In the genomic region with DNA sequence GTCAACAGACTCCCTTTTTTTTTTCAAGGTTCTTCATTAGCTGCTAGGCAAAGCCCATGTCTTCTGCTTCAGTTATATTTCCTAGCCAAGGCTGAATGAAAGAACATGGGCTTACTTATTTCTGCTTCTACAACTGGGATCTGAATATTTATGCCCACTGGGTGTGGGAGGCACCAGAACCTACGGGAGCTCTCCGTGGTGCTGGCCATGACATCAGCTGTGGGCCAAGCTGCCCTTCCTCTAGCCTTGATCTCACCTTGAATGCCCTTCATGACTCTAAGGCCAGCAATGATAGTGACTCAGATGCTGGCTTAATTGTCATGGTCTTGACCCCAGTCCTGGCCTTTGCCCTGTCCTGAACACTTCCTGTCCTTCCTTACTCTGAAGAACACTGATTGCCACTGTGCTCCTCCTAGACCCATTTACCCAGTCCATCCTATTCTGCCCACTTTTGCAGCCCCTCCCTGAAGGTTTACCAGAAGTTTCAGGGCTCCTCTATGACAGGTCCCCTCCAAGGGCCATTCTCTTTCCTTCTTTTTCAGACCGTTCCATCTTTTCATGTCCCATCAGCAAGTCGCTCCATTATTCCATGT, we compare ENCODE assay signal across 20 cellular contexts. TPM values are rescaled to one million over a fixed set of nuclear protein-coding genes. Genes with fewer than 3 reads are reported as not detected.
DNase-seq lines count a peak whose midpoint lies in the region; ATAC-seq, FAIRE-seq and TF ChIP-seq lines count a peak whose summit lies in the region.
"Had no signal": no experiment of that assay in that cellular context is flagged by ENCODE, and none has a peak within 500 bp of the region (broad histone marks: within the 10 kb centered on the region; RNA-seq: fewer than 3 reads in every experiment).

No MANE protein-coding gene starts in this region.

- H4K8ac ChIP-seq in H1 (ENCODE audit: extremely low read depth, insufficient read depth, low read length) = no peak overlapping the region

- H3K4me2 ChIP-seq in H1 (ENCODE audit: insufficient read depth in 1 of 2, low read depth in 2 of 2, low read length in 2 of 2) = no peak overlapping the region
- H3K4me2 ChIP-seq in neural progenitor cell = no peak overlapping the region

- in situ Hi-C loops in brain microvascular endothelial cell (cut with HindIII; ENCODE audit: low pct_ligation_motif_present, low sequenced_read_pairs) = no loop called here

- no peak for FAIRE-seq in H1 (lab: Jason Lieb, UNC)
- FAIRE-seq: A204.1, islet of Langerhans, TTC549 had no signal

- H3K4me1 ChIP-seq in H1 (replicated peaks in 1 of 4; ENCODE audit: control insufficient read depth in 3 of 4, insufficient read depth in 4 of 4, low read length in 3 of 4) (no peaks in the 10 kb centered on the region), neural progenitor cell (no peaks in the 10 kb centered on the region)
- H3K4me1 ChIP-seq: colonic mucosa had no signal

- H3K4me1 Mint-ChIP-seq in activated CD4-positive, alpha-beta T cell treated with anti-CD3 and anti-CD28 coated beads for 36 hours = no peaks in the 10 kb centered on the region
- no peaks in the 10 kb centered on the region for H3K4me1 Mint-ChIP-seq in neural progenitor cell
- H3K4me1 Mint-ChIP-seq: CD4-positive, alpha-beta memory T cell had no signal

- H2AFZ ChIP-seq in H1 (ENCODE audit: low read length) (no peak overlapping the region), neural progenitor cell (replicated peaks) (no peak overlapping the region)

- H3K27ac Mint-ChIP-seq in activated CD4-positive, alpha-beta T cell treated with anti-CD3 and anti-CD28 coated beads for 36 hours = no peak overlapping the region
- no peak overlapping the region for H3K27ac Mint-ChIP-seq in neural progenitor cell
- H3K27ac Mint-ChIP-seq: activated CD8-positive, alpha-beta T cell treated with anti-CD3 and anti-CD28 coated beads, Interleukin-2, amount 10 ng/mL, durations not matched to agents 7 days and 5 days had no signal

- no peak overlapping the region for H2BK12ac ChIP-seq in H1 (ENCODE audit: low read depth, low read length)

- H3K27me3 ChIP-seq in H1 (replicated peaks in 1 of 4; ENCODE audit: control insufficient read depth in 3 of 4, extremely low read depth in 1 of 4, insufficient read depth in 3 of 4, low read length in 3 of 4) = no peaks in the 10 kb centered on the region; a peak in 1 of 7 replicates
- H3K27me3 ChIP-seq in neural progenitor cell = no peaks in the 10 kb centered on the region
- no peaks in the 10 kb centered on the region for H3K27me3 ChIP-seq in brain microvascular endothelial cell (replicated peaks)
- H3K27me3 ChIP-seq: colonic mucosa had no signal

- H3K36me3 Mint-ChIP-seq in activated CD4-positive, alpha-beta T cell treated with anti-CD3 and anti-CD28 coated beads for 36 hours (ENCODE audit: low read depth) = no peaks in the 10 kb centered on the region
- no peaks in the 10 kb centered on the region for H3K36me3 Mint-ChIP-seq in neural progenitor cell
- H3K36me3 Mint-ChIP-seq: CD4-positive, alpha-beta memory T cell had no signal

- TF ChIP-seq POLR2A in NB4 (IDR thresholded peaks at IDR 0.05; ENCODE audit: extremely low read depth, insufficient read length) (no peak), H1 (IDR thresholded peaks at IDR 0.05; ENCODE audit: control extremely low read depth in 1 of 2, low read depth in 2 of 2, low read length in 2 of 2) (no peak)

- no peak overlapping the region for H3K18ac ChIP-seq in H1 (ENCODE audit: extremely low read depth, low read length)

- H3K4ac ChIP-seq in H1 (replicated peaks; ENCODE audit: insufficient read length, low read depth, low read length) = no peak overlapping the region

- no peak overlapping the region for H2BK20ac ChIP-seq in H1 (ENCODE audit: low read length)

- H3K4me3 ChIP-seq in NB4 (ENCODE audit: low read depth, low read length) = no peak overlapping the region
- no peak overlapping the region for H3K4me3 ChIP-seq in H1 (ENCODE audit: extremely low read depth in 1 of 4, insufficient read depth in 2 of 4, low read depth in 3 of 4, low read length in 4 of 4)
- H3K4me3 ChIP-seq in neural progenitor cell = no peak overlapping the region
- no peak overlapping the region for H3K4me3 ChIP-seq in brain microvascular endothelial cell (ENCODE audit: low read depth, low read length)
- H3K4me3 ChIP-seq: colonic mucosa, SK-N-MC had no signal

- H3K23me2 ChIP-seq in H1 (ENCODE audit: low read depth, low read length) = peaks cover 2% of the 10 kb centered on the region; the same call in 1 of the 2 replicates

- H3K27ac ChIP-seq in H1 (ENCODE audit: low read depth, low read length) (no peak overlapping the region), neural progenitor cell (no peak overlapping the region), brain microvascular endothelial cell (no peak overlapping the region)
- H3K27ac ChIP-seq: colonic mucosa, SK-N-MC had no signal

- POLR2A ChIA-PET in activated CD4-positive, alpha-beta T cell treated with anti-CD3 and anti-CD28 coated beads for 36 hours (lab: Charles Lee) = no interaction called here
- POLR2A ChIA-PET in H1 (lab: Charles Lee; ENCODE audit: partially characterized antibody) = no interaction called here

- no peak overlapping the region for H3K56ac ChIP-seq in H1 (replicated peaks; ENCODE audit: insufficient read length, low read depth, low read length)

- H3K36me3 ChIP-seq in H1 (ENCODE audit: control insufficient read depth in 2 of 4, insufficient read depth in 4 of 4, low read length in 3 of 4) (no peaks in the 10 kb centered on the region), neural progenitor cell (no peaks in the 10 kb centered on the region), brain microvascular endothelial cell (replicated peaks) (no peaks in the 10 kb centered on the region)
- H3K36me3 ChIP-seq: colonic mucosa had no signal

- no peaks in the 10 kb centered on the region for H3F3A ChIP-seq in neural progenitor cell (ENCODE audit: low read depth)

- no peak for TF ChIP-seq EP300 in H1 (IDR thresholded peaks at IDR 0.05; ENCODE audit: borderline replicate concordance in 1 of 2, low read depth in 2 of 2, low read length in 2 of 2)

- H2AK5ac ChIP-seq in H1 (ENCODE audit: low read depth, low read length) = no peak overlapping the region

- no peak overlapping the region for H3K4me3 Mint-ChIP-seq in activated CD4-positive, alpha-beta T cell treated with anti-CD3 and anti-CD28 coated beads for 36 hours
- no peak overlapping the region for H3K4me3 Mint-ChIP-seq in neural progenitor cell
- H3K4me3 Mint-ChIP-seq: activated CD8-positive, alpha-beta T cell treated with anti-CD3 and anti-CD28 coated beads, Interleukin-2, amount 10 ng/mL, durations not matched to agents 7 days and 5 days; CD4-positive, alpha-beta memory T cell had no signal

- H3K27me3 Mint-ChIP-seq in activated CD4-positive, alpha-beta T cell treated with anti-CD3 and anti-CD28 coated beads for 36 hours = peaks cover 13% of the 10 kb centered on the region
- peaks cover 7% of the 10 kb centered on the region for H3K27me3 Mint-ChIP-seq in neural progenitor cell (ENCODE audit: insufficient read depth, low read depth)

- TF ChIP-seq RAD21 in H1 (IDR thresholded peaks at IDR 0.05 in 1 of 2, conservative IDR thresholded peaks at IDR 0.05 in 1 of 2; ENCODE audit: low read depth in 2 of 2, low read length in 2 of 2) = no peak

- ATAC-seq in activated CD4-positive, alpha-beta T cell treated with anti-CD3 and anti-CD28 coated beads for 36 hours = no peak
- no peak for ATAC-seq in HG03439 (IDR thresholded peaks at IDR 0.05; ENCODE audit: unreplicated experiment)
- ATAC-seq: activated CD8-positive, alpha-beta T cell treated with anti-CD3 and anti-CD28 coated beads, Interleukin-2, amount 10 ng/mL, durations not matched to agents 7 days and 5 days had no signal

- WGBS in H1 (ENCODE audit: extremely low coverage in 1 of 2, insufficient coverage in 1 of 2, insufficient read length in 1 of 2, insufficient replicate concordance in 2 of 2, low coverage in 1 of 2, low lambda C conversion rate in 2 of 2, missing lambda C conversion rate in 1 of 2), 2 experiments = 85% methylated on average over 4 of the region's 4 CpGs; no CpG with 5 or more reads in 1 of the 2 experiments

- no peak overlapping the region for H3K23ac ChIP-seq in H1 (ENCODE audit: insufficient read length)

- H3K9me3 Mint-ChIP-seq in activated CD4-positive, alpha-beta T cell treated with anti-CD3 and anti-CD28 coated beads for 36 hours (ENCODE audit: low read depth) = no peaks in the 10 kb centered on the region
- peaks cover 2% of the 10 kb centered on the region for H3K9me3 Mint-ChIP-seq in neural progenitor cell

- peak; percentile 14 for DNase-seq in activated CD4-positive, alpha-beta T cell treated with anti-CD3 and anti-CD28 coated beads for 36 hours
- DNase-seq in activated CD4-positive, alpha-beta T cell treated with anti-CD3 and anti-CD28 coated beads, Interleukin-2, amount 50 U/mL, for 1 hour = no peak
- DNase-seq in NB4 (ENCODE audit: low read depth) (peak; percentile 20), H1 (ENCODE audit: low read depth in 1 of 2, low spot score in 2 of 2) (no peak), neural progenitor cell (ENCODE audit: low spot score) (peak; percentile 52), putamen (ENCODE audit: low spot score) (no peak), brain microvascular endothelial cell (no peak)
- DNase-seq: activated CD8-positive, alpha-beta T cell treated with anti-CD3 and anti-CD28 coated beads, Interleukin-2, amount 10 ng/mL, durations not matched to agents 7 days and 5 days; CD4-positive, alpha-beta memory T cell; colonic mucosa; erythroblast; nucleus accumbens; stimulated activated CD4-positive, alpha-beta T cell treated with anti-CD3 and anti-CD28 coated beads, Interleukin-4, amount 100 ng/mL, for 1 hour; stimulated activated CD8-positive, alpha-beta memory T cell treated with anti-CD3 and anti-CD28 coated beads, Interleukin-4, amount 100 ng/mL, for 48 hours had no signal

- no peak overlapping the region for H2BK15ac ChIP-seq in H1 (ENCODE audit: low read length)

- H3K9me3 ChIP-seq in H1 (ENCODE audit: insufficient read depth in 2 of 2, low read depth in 1 of 2, low read length in 1 of 2) = peaks cover 1 to 4% of the 10 kb centered on the region in 2 experiments; a peak in 1 of 4 replicates
- H3K9me3 ChIP-seq in neural progenitor cell (ENCODE audit: low read depth) = no peaks in the 10 kb centered on the region
- H3K9me3 ChIP-seq: colonic mucosa had no signal

- H2BK120ac ChIP-seq in H1 (replicated peaks; ENCODE audit: low read depth, low read length) = no peak overlapping the region

- H4K5ac ChIP-seq in H1 (ENCODE audit: insufficient read length, low read depth, low read length) = no peak overlapping the region

- H4K20me1 ChIP-seq in H1 (replicated peaks in 1 of 2; ENCODE audit: control insufficient read depth in 1 of 2, insufficient read depth in 2 of 2, low read length in 2 of 2) = no peaks in the 10 kb centered on the region
- H4K20me1 ChIP-seq in neural progenitor cell (ENCODE audit: low read depth) = peaks cover 6% of the 10 kb centered on the region

- intact Hi-C loops in activated CD4-positive, alpha-beta T cell treated with anti-CD3 and anti-CD28 coated beads for 36 hours (cut with DNase I, micrococcal nuclease) = no loop called here

- H4K91ac ChIP-seq in H1 (replicated peaks; ENCODE audit: insufficient read length, low read length) = no peak overlapping the region

- H3K79me2 ChIP-seq in H1 (ENCODE audit: control insufficient read depth in 1 of 2, insufficient read depth in 2 of 2, low read length in 2 of 2) (no peaks in the 10 kb centered on the region), neural progenitor cell (ENCODE audit: low read depth) (no peaks in the 10 kb centered on the region)

- TF ChIP-seq CTCF in NB4 (IDR thresholded peaks at IDR 0.05; ENCODE audit: low read depth, low read length) (no peak), H1 (IDR thresholded peaks at IDR 0.05; ENCODE audit: control extremely low read depth in 1 of 3, insufficient read depth in 1 of 3, low read depth in 1 of 3, low read length in 3 of 3) (no peak), neural progenitor cell (IDR thresholded peaks at IDR 0.05) (no peak), brain microvascular endothelial cell (IDR thresholded peaks at IDR 0.05; ENCODE audit: low read depth, low read length, missing control alignments) (no peak)

- CTCF ChIA-PET in activated CD4-positive, alpha-beta T cell treated with anti-CD3 and anti-CD28 coated beads for 36 hours (lab: Charles Lee) = no interaction called here
- CTCF ChIA-PET in H1 (lab: Charles Lee; ENCODE audit: partially characterized antibody) = interaction anchor here (0.6 to 2.1 kb wide), 2 partner anchors 32 to 424 kb away, joined by 4 to 5 read pairs; no protein-coding TSS in a partner anchor

- H2BK5ac ChIP-seq in H1 (ENCODE audit: low read depth, low read length) = no peak overlapping the region

- H3K9ac ChIP-seq in H1 (replicated peaks in 1 of 4; ENCODE audit: extremely low read depth in 1 of 4, low read depth in 3 of 4, low read length in 3 of 4) = no peak overlapping the region
- H3K9ac ChIP-seq in neural progenitor cell = no peak overlapping the region

- no peak overlapping the region for H3K14ac ChIP-seq in H1 (ENCODE audit: insufficient read length)

- no peaks in the 10 kb centered on the region for H3K79me1 ChIP-seq in H1 (ENCODE audit: low read depth, low read length)

RNA-seq across cellular contexts. Expression of a gene that starts 32.8 kb away (rescaled TPM):
- total RNA-seq in activated CD4-positive, alpha-beta T cell treated with anti-CD3 and anti-CD28 coated beads for 36 hours = not detected
- not detected in 2 replicates for total RNA-seq in H1 (2021; fragmentation: NEBNext Ultra II Directional; extraction: Animal tissue kit (Norgen Biotek cat#: 25700))
- 0.24 and 0.67 TPM in 2 replicates for polyA plus RNA-seq in H1 (2011; rRNA removed)
- 0.23 TPM for polyA plus RNA-seq in H1 (2011; cell fraction: cytosol; rRNA removed)
- polyA plus RNA-seq in H1 (2011; cell fraction: nucleus; rRNA removed) = 0.41 TPM
- polyA plus RNA-seq in H1 (2012, experiment 1 of 2) = 0.15 to 0.44 TPM (median 0.23 TPM) in 4 replicates
- 0.24 TPM for polyA plus RNA-seq in H1 (2012, experiment 2 of 2)
- 0.20 TPM for polyA plus RNA-seq in H1 (2013, experiment 1 of 2)
- 0.17 TPM for polyA plus RNA-seq in H1 (2013, experiment 2 of 2)
- 0.17 TPM in 1 of 2 replicates, not detected in the other for polyA minus RNA-seq in H1 (2011; rRNA and poly(A)+ RNA removed)
- not detected for polyA minus RNA-seq in H1 (2011; cell fraction: cytosol; rRNA and poly(A)+ RNA removed)
- not detected for polyA minus RNA-seq in H1 (2011; cell fraction: nucleus; rRNA and poly(A)+ RNA removed)
- not detected in 2 replicates for total RNA-seq in neural progenitor cell (ENCODE audit: low replicate concordance)
- total RNA-seq: activated CD8-positive, alpha-beta T cell treated with anti-CD3 and anti-CD28 coated beads, Interleukin-2, amount 10 ng/mL, durations not matched to agents 7 days and 5 days; CD4-positive, alpha-beta memory T cell; colonic mucosa; Daoy had no signal
- polyA plus RNA-seq: CD4-positive, alpha-beta memory T cell had no signal

Comparison
In these comparisons a context has a peak if more than half of its experiments do, and no peak if none do; other contexts are left out.
1. DNase-seq: peak in activated CD4-positive, alpha-beta T cell treated with anti-CD3 and anti-CD28 coated beads for 36 hours (single experiment), NB4 (single experiment) and neural progenitor cell (single experiment); none in activated CD4-positive, alpha-beta T cell treated with anti-CD3 and anti-CD28 coated beads, Interleukin-2, amount 50 U/mL, for 1 hour (single experiment), H1 (0 of 2), putamen (single experiment) and brain microvascular endothelial cell (single experiment).